In genomic region chrX:153885208-153885787, GRCh38 we compare ENCODE assay signal across 11 cellular contexts. TPM values are rescaled to one million over a fixed set of nuclear protein-coding genes. Genes with fewer than 3 reads are reported as not detected.
DNase-seq lines count a peak whose midpoint lies in the region; ATAC-seq, FAIRE-seq and TF ChIP-seq lines count a peak whose summit lies in the region.
"Had no signal": no experiment of that assay in that cellular context is flagged by ENCODE, and none has a peak within 500 bp of the region (broad histone marks: within the 10 kb centered on the region; RNA-seq: fewer than 3 reads in every experiment).

No MANE protein-coding gene starts in this region.

- H3K36me3 ChIP-seq in HepG2 (replicated peaks in 1 of 2; ENCODE audit: control insufficient read depth in 1 of 2, insufficient read depth in 2 of 2, low read length in 2 of 2) (no peaks in the 10 kb centered on the region), right lobe of liver (no peaks in the 10 kb centered on the region), kidney (ENCODE audit: control insufficient read depth in 1 of 2, insufficient read depth in 2 of 2, low read length in 2 of 2) (no peaks in the 10 kb centered on the region), vagina (no peaks in the 10 kb centered on the region)

- H3K9me3 ChIP-seq in HepG2 (ENCODE audit: low read length) = no peaks in the 10 kb centered on the region
- H3K9me3 ChIP-seq in right lobe of liver = no peaks in the 10 kb centered on the region
- no peaks in the 10 kb centered on the region for H3K9me3 ChIP-seq in kidney (ENCODE audit: control insufficient read depth in 1 of 2, low read length in 2 of 2)
- no peaks in the 10 kb centered on the region for H3K9me3 ChIP-seq in vagina

- H3K27me3 ChIP-seq in HepG2 (ENCODE audit: control insufficient read depth in 1 of 2, insufficient read depth in 2 of 2, low read length in 2 of 2) (peaks cover 0 to 19% of the 10 kb centered on the region in 2 experiments; a peak in 3 of 5 replicates), right lobe of liver (peaks cover 7 to 22% of the 10 kb centered on the region in 2 donors), vagina (peaks cover 6% of the 10 kb centered on the region)

- no peaks in the 10 kb centered on the region for H3K36me3 Mint-ChIP-seq in activated CD4-positive, alpha-beta memory T cell treated with anti-CD3 and anti-CD28 coated beads, Interleukin-2, amount 10 ng/mL, durations not matched to agents 7 days and 5 days (ENCODE audit: low read depth)

- ATAC-seq in HepG2 (no peak), right lobe of liver (no peak), GM19463 (IDR thresholded peaks at IDR 0.05; ENCODE audit: unreplicated experiment) (no peak)

- no peak for TF ChIP-seq EP300 in HepG2 (IDR thresholded peaks at IDR 0.05; ENCODE audit: low read depth in 2 of 2, low read length in 2 of 2)
- no peak for TF ChIP-seq EP300 in HepG2 (CRISPR knock-in tag; IDR thresholded peaks at IDR 0.05; ENCODE audit: borderline replicate concordance)

- intact Hi-C loops in HepG2 (cut with micrococcal nuclease; ENCODE audit: unreplicated experiment) = no loop called here
- intact Hi-C loops in right lobe of liver (cut with DNase I) = no loop called here
- intact Hi-C loops in kidney (cut with DNase I) = no loop called here
- intact Hi-C loops in vagina (cut with DNase I) = no loop called here

- BruUV-seq in HepG2 (replicated peaks; lab: Mats Ljungman, UMichigan) = no TSS peak

- no peak overlapping the region for H3K9ac ChIP-seq in HepG2 (ENCODE audit: insufficient read depth, low read depth, low read length)
- no peak overlapping the region for H3K9ac ChIP-seq in kidney (ENCODE audit: low read length in 2 of 2)
- H3K9ac ChIP-seq: parathyroid adenoma had no signal

- peak overlapping the region in 2 of 3 experiments; percentile 33 to 55; a peak in 3 of 6 replicates for H3K4me3 ChIP-seq in HepG2 (replicated peaks in 1 of 3; ENCODE audit: insufficient read depth in 1 of 3, low read depth in 2 of 3, low read length in 3 of 3)
- no peak overlapping the region for H3K4me3 ChIP-seq in right lobe of liver
- no peak overlapping the region for H3K4me3 ChIP-seq in kidney (ENCODE audit: low read length in 2 of 2)
- H3K4me3 ChIP-seq in vagina = peak overlapping the region; percentile 19 to 21

- H3K27me3 Mint-ChIP-seq in activated CD4-positive, alpha-beta memory T cell treated with anti-CD3 and anti-CD28 coated beads, Interleukin-2, amount 10 ng/mL, durations not matched to agents 7 days and 5 days = peaks cover 31% of the 10 kb centered on the region

- TF ChIP-seq POLR2A in HepG2 (IDR thresholded peaks at IDR 0.05; ENCODE audit: insufficient read depth in 1 of 2, low read depth in 2 of 2, low read length in 2 of 2) = no peak
- no peak for TF ChIP-seq POLR2A in right lobe of liver (IDR thresholded peaks at IDR 0.05)
- TF ChIP-seq POLR2A in vagina (IDR thresholded peaks at IDR 0.05) = no peak

- no peaks in the 10 kb centered on the region for H3K9me3 Mint-ChIP-seq in activated CD4-positive, alpha-beta memory T cell treated with anti-CD3 and anti-CD28 coated beads, Interleukin-2, amount 10 ng/mL, durations not matched to agents 7 days and 5 days

- CTCF ChIA-PET in HepG2 (lab: Yijun Ruan, JAX; ENCODE audit: low intra/inter-chr PET ratio, low total read pairs) = no interaction called here
- CTCF ChIA-PET in activated CD4-positive, alpha-beta memory T cell treated with anti-CD3 and anti-CD28 coated beads, Interleukin-2, amount 10 ng/mL, durations not matched to agents 7 days and 5 days (lab: Charles Lee) = interaction anchor here (1.0 kb wide), 1 partner anchor 62 kb away, joined by 3 read pairs; no protein-coding TSS in a partner anchor

- no peaks in the 10 kb centered on the region for H3K79me2 ChIP-seq in HepG2 (ENCODE audit: insufficient read depth, low read length)
- H3K79me2 ChIP-seq: parathyroid adenoma had no signal

- WGBS in HepG2 (ENCODE audit: low lambda C conversion rate) = 90% methylated on average over 2 of the region's 32 CpGs
- 9% methylated on average over 9 of the region's 32 CpGs for WGBS in right lobe of liver (ENCODE audit: insufficient coverage, low coverage, low lambda C conversion rate, missing lambda C conversion rate)

- H2AFZ ChIP-seq in HepG2 (ENCODE audit: low read length) = no peak overlapping the region
- H2AFZ ChIP-seq: parathyroid adenoma had no signal

- H3K27ac ChIP-seq in HepG2 (ENCODE audit: extremely low read length, insufficient read depth, low read length) (no peak overlapping the region), right lobe of liver (no peak overlapping the region), kidney (ENCODE audit: low read depth in 2 of 2, low read length in 2 of 2) (no peak overlapping the region), vagina (no peak overlapping the region)
- H3K27ac ChIP-seq: parathyroid adenoma had no signal

- TF ChIP-seq RAD21 in HepG2 (CRISPR knock-in tag; IDR thresholded peaks at IDR 0.05) = no peak

- H3K4me1 Mint-ChIP-seq in activated CD4-positive, alpha-beta memory T cell treated with anti-CD3 and anti-CD28 coated beads, Interleukin-2, amount 10 ng/mL, durations not matched to agents 7 days and 5 days = peaks cover 7% of the 10 kb centered on the region

- no peaks in the 10 kb centered on the region for H4K20me1 ChIP-seq in HepG2 (ENCODE audit: insufficient read depth, low read length)

- TF ChIP-seq CTCF in HepG2 (CRISPR knock-in tag; IDR thresholded peaks at IDR 0.05) (no peak), right lobe of liver (IDR thresholded peaks at IDR 0.05) (no peak), kidney (IDR thresholded peaks at IDR 0.05; ENCODE audit: borderline replicate concordance, extremely low read depth, insufficient read depth) (no peak), vagina (IDR thresholded peaks at IDR 0.05) (no peak)

- H3K4me1 ChIP-seq in HepG2 (ENCODE audit: insufficient read depth, low read length) = peaks cover 28% of the 10 kb centered on the region
- no peaks in the 10 kb centered on the region for H3K4me1 ChIP-seq in right lobe of liver
- H3K4me1 ChIP-seq in kidney (ENCODE audit: control insufficient read depth in 1 of 2, insufficient read depth in 1 of 2, low read depth in 1 of 2, low read length in 2 of 2) = peaks cover 0 to 2% of the 10 kb centered on the region in 2 donors
- H3K4me1 ChIP-seq in vagina = peaks cover 4% of the 10 kb centered on the region
- H3K4me1 ChIP-seq: parathyroid adenoma had no signal

- peak overlapping the region; percentile 23 for H3K4me2 ChIP-seq in HepG2 (ENCODE audit: low read depth, low read length)

- FAIRE-seq in HepG2 (lab: Jason Lieb, UNC) = no peak
- FAIRE-seq in kidney (lab: Jason Lieb, UNC) = no peak
- FAIRE-seq: TTC549 had no signal

- peak overlapping the region; percentile 21 for H3K4me3 Mint-ChIP-seq in activated CD4-positive, alpha-beta memory T cell treated with anti-CD3 and anti-CD28 coated beads, Interleukin-2, amount 10 ng/mL, durations not matched to agents 7 days and 5 days

- in situ Hi-C loops in HepG2 (cut with HindIII; ENCODE audit: extremely low pct_ligation_motif_present, low pct_unique_long_range_greater_than_20kb) = no loop called here

- no peak overlapping the region for H3K27ac Mint-ChIP-seq in activated CD4-positive, alpha-beta memory T cell treated with anti-CD3 and anti-CD28 coated beads, Interleukin-2, amount 10 ng/mL, durations not matched to agents 7 days and 5 days

- DNase-seq in HepG2 (ENCODE audit: low spot score) = no peak
- no peak for DNase-seq in right lobe of liver
- no peak for DNase-seq in activated CD4-positive, alpha-beta memory T cell treated with anti-CD3 and anti-CD28 coated beads, Interleukin-2, amount 10 ng/mL, durations not matched to agents 7 days and 5 days
- peak; percentile 67 for DNase-seq in kidney
- no peak for DNase-seq in vagina (ENCODE audit: extremely low spot score in 2 of 2)
- DNase-seq in NCI-H774 (lab: John Stamatoyannopoulos, UW) = no peak
- DNase-seq in NCI-H2107 treated with DMSO at 0.1 percent for 48 hours (lab: John Stamatoyannopoulos, UW; ENCODE audit: unreplicated experiment) = no peak
- DNase-seq: IMR-90 had no signal

- POLR2A ChIA-PET in HepG2 (lab: Yijun Ruan, JAX) = no interaction called here
- POLR2A ChIA-PET in activated CD4-positive, alpha-beta memory T cell treated with anti-CD3 and anti-CD28 coated beads, Interleukin-2, amount 10 ng/mL, durations not matched to agents 7 days and 5 days (lab: Charles Lee) = interaction anchor here (1.5 kb wide), 1 partner anchor 42 kb away, joined by 5 read pairs; no protein-coding TSS in a partner anchor

RNA-seq across cellular contexts. Expression of gene L1CAM, which starts 0.7 kb away (rescaled TPM):
- 1.1 and 1.4 TPM in 2 replicates for total RNA-seq in HepG2 (2016; rRNA removed; fragmentation: Illumina TruSeq; extraction: Trizol)
- total RNA-seq in HepG2 (2016; cell fraction: cytosol; rRNA removed; fragmentation: Illumina TruSeq; extraction: Trizol; ENCODE audit: low read depth) = 0.18 and 0.30 TPM in 2 replicates
- total RNA-seq in HepG2 (2016; cell fraction: insoluble cytoplasmic fraction; rRNA removed; fragmentation: Illumina TruSeq; extraction: Trizol) = 0.74 and 1.1 TPM in 2 replicates
- total RNA-seq in HepG2 (2016; cell fraction: membrane; rRNA removed; fragmentation: Illumina TruSeq; extraction: Trizol) = 0.59 and 0.74 TPM in 2 replicates
- 2.9 and 3.0 TPM in 2 replicates for total RNA-seq in HepG2 (2016; cell fraction: nucleus; rRNA removed; fragmentation: Illumina TruSeq; extraction: Trizol)
- 2.0 and 5.0 TPM in 2 replicates for polyA plus RNA-seq in HepG2 (2011; rRNA removed)
- 2.5 TPM in 2 replicates for polyA plus RNA-seq in HepG2 (2011; cell fraction: cytosol; rRNA removed)
- 15.9 and 17.0 TPM in 2 replicates for polyA plus RNA-seq in HepG2 (2011; cell fraction: nucleus; rRNA removed)
- polyA plus RNA-seq in HepG2 (2012) = 1.8 and 5.5 TPM in 2 replicates
- 0.24 TPM in 2 replicates for polyA plus RNA-seq in HepG2 (2016; cell fraction: cytosol; fragmentation: Illumina TruSeq; extraction: Trizol; ENCODE audit: low read depth)
- 0.83 and 1.4 TPM in 2 replicates for polyA plus RNA-seq in HepG2 (2016; cell fraction: insoluble cytoplasmic fraction; fragmentation: Illumina TruSeq; extraction: Trizol; ENCODE audit: low read depth)
- 0.46 and 0.98 TPM in 2 replicates for polyA plus RNA-seq in HepG2 (2016; cell fraction: membrane; fragmentation: Illumina TruSeq; extraction: Trizol; ENCODE audit: low read depth)
- polyA plus RNA-seq in HepG2 (2016; cell fraction: nucleus; fragmentation: Illumina TruSeq; extraction: Trizol; ENCODE audit: insufficient read depth, low read depth) = 6.9 and 8.1 TPM in 2 replicates
- polyA minus RNA-seq in HepG2 (2011; rRNA and poly(A)+ RNA removed; ENCODE audit: low replicate concordance) = 14.7 and 119 TPM in 2 replicates
- 4.0 and 7.3 TPM in 2 replicates for polyA minus RNA-seq in HepG2 (2011; cell fraction: cytosol; rRNA and poly(A)+ RNA removed)
- 4.6 and 6.8 TPM in 2 replicates for polyA minus RNA-seq in HepG2 (2011; cell fraction: nucleus; rRNA and poly(A)+ RNA removed)
- total RNA-seq in right lobe of liver = under 1 TPM in 4 of 6 experiments, not detected in 2; 0.33 to 0.64 (median 0.47) TPM
- 1 to 10 TPM; 4.2 to 5.2 TPM for total RNA-seq in activated CD4-positive, alpha-beta memory T cell treated with anti-CD3 and anti-CD28 coated beads, Interleukin-2, amount 10 ng/mL, durations not matched to agents 7 days and 5 days
- 71.9 TPM for total RNA-seq in kidney
- polyA plus RNA-seq in kidney (ENCODE audit: insufficient read depth, low read depth, low replicate concordance) = 26.1 TPM
- total RNA-seq in vagina = 9.6 TPM

RNA-seq across cellular contexts. Expression of gene AVPR2, which starts 19.2 kb away (rescaled TPM):
- total RNA-seq in HepG2 (2016; rRNA removed; fragmentation: Illumina TruSeq; extraction: Trizol) (not detected in 2 replicates), right lobe of liver (under 1 TPM in 1 of 6 experiments, not detected in 5; 0.31 TPM), kidney (2.3 TPM), vagina (4.9 TPM)
- not detected in 2 replicates for total RNA-seq in HepG2 (2016; cell fraction: cytosol; rRNA removed; fragmentation: Illumina TruSeq; extraction: Trizol; ENCODE audit: low read depth)
- total RNA-seq in HepG2 (2016; cell fraction: insoluble cytoplasmic fraction; rRNA removed; fragmentation: Illumina TruSeq; extraction: Trizol) = not detected in 2 replicates
- not detected in 2 replicates for total RNA-seq in HepG2 (2016; cell fraction: membrane; rRNA removed; fragmentation: Illumina TruSeq; extraction: Trizol)
- total RNA-seq in HepG2 (2016; cell fraction: nucleus; rRNA removed; fragmentation: Illumina TruSeq; extraction: Trizol) = not detected in 2 replicates
- polyA plus RNA-seq in HepG2 (2011; rRNA removed) (not detected in 2 replicates), kidney (ENCODE audit: insufficient read depth, low read depth, low replicate concordance) (22.1 TPM)
- polyA plus RNA-seq in HepG2 (2011; cell fraction: cytosol; rRNA removed) = not detected in 2 replicates
- polyA plus RNA-seq in HepG2 (2011; cell fraction: nucleus; rRNA removed) = not detected in 2 replicates
- not detected in 2 replicates for polyA plus RNA-seq in HepG2 (2012)
- not detected in 2 replicates for polyA plus RNA-seq in HepG2 (2016; cell fraction: cytosol; fragmentation: Illumina TruSeq; extraction: Trizol; ENCODE audit: low read depth)
- not detected in 2 replicates for polyA plus RNA-seq in HepG2 (2016; cell fraction: insoluble cytoplasmic fraction; fragmentation: Illumina TruSeq; extraction: Trizol; ENCODE audit: low read depth)
- polyA plus RNA-seq in HepG2 (2016; cell fraction: membrane; fragmentation: Illumina TruSeq; extraction: Trizol; ENCODE audit: low read depth) = not detected in 2 replicates
- not detected in 2 replicates for polyA plus RNA-seq in HepG2 (2016; cell fraction: nucleus; fragmentation: Illumina TruSeq; extraction: Trizol; ENCODE audit: insufficient read depth, low read depth)
- polyA minus RNA-seq in HepG2 (2011; rRNA and poly(A)+ RNA removed; ENCODE audit: low replicate concordance) = 0.18 and 0.87 TPM in 2 replicates
- not detected in 2 replicates for polyA minus RNA-seq in HepG2 (2011; cell fraction: cytosol; rRNA and poly(A)+ RNA removed)
- not detected in 2 replicates for polyA minus RNA-seq in HepG2 (2011; cell fraction: nucleus; rRNA and poly(A)+ RNA removed)
- not detected for total RNA-seq in activated CD4-positive, alpha-beta memory T cell treated with anti-CD3 and anti-CD28 coated beads, Interleukin-2, amount 10 ng/mL, durations not matched to agents 7 days and 5 days
- total RNA-seq: IMR-90 had no signal
- polyA plus RNA-seq: IMR-90 had no signal

RNA-seq across cellular contexts. Expression of gene ARHGAP4, which starts 40.8 kb away (rescaled TPM):
- total RNA-seq in HepG2 (2016; rRNA removed; fragmentation: Illumina TruSeq; extraction: Trizol) = 0.64 TPM in 1 of 2 replicates, not detected in the other
- not detected in 2 replicates for total RNA-seq in HepG2 (2016; cell fraction: cytosol; rRNA removed; fragmentation: Illumina TruSeq; extraction: Trizol; ENCODE audit: low read depth)
- 0.22 TPM in 1 of 2 replicates, not detected in the other for total RNA-seq in HepG2 (2016; cell fraction: insoluble cytoplasmic fraction; rRNA removed; fragmentation: Illumina TruSeq; extraction: Trizol)
- total RNA-seq in HepG2 (2016; cell fraction: membrane; rRNA removed; fragmentation: Illumina TruSeq; extraction: Trizol) = 0.28 TPM in 1 of 2 replicates, not detected in the other
- 0.41 TPM in 1 of 2 replicates, not detected in the other for total RNA-seq in HepG2 (2016; cell fraction: nucleus; rRNA removed; fragmentation: Illumina TruSeq; extraction: Trizol)
- 0.57 and 1.1 TPM in 2 replicates for polyA plus RNA-seq in HepG2 (2011; rRNA removed)
- 0.10 and 0.19 TPM in 2 replicates for polyA plus RNA-seq in HepG2 (2011; cell fraction: cytosol; rRNA removed)
- 7.0 and 9.1 TPM in 2 replicates for polyA plus RNA-seq in HepG2 (2011; cell fraction: nucleus; rRNA removed)
- 0.35 and 0.59 TPM in 2 replicates for polyA plus RNA-seq in HepG2 (2012)
- not detected in 2 replicates for polyA plus RNA-seq in HepG2 (2016; cell fraction: cytosol; fragmentation: Illumina TruSeq; extraction: Trizol; ENCODE audit: low read depth)
- polyA plus RNA-seq in HepG2 (2016; cell fraction: insoluble cytoplasmic fraction; fragmentation: Illumina TruSeq; extraction: Trizol; ENCODE audit: low read depth) = not detected in 2 replicates
- not detected in 2 replicates for polyA plus RNA-seq in HepG2 (2016; cell fraction: membrane; fragmentation: Illumina TruSeq; extraction: Trizol; ENCODE audit: low read depth)
- 0.64 and 1.9 TPM in 2 replicates for polyA plus RNA-seq in HepG2 (2016; cell fraction: nucleus; fragmentation: Illumina TruSeq; extraction: Trizol; ENCODE audit: insufficient read depth, low read depth)
- 1.6 and 1.8 TPM in 2 replicates for polyA minus RNA-seq in HepG2 (2011; rRNA and poly(A)+ RNA removed; ENCODE audit: low replicate concordance)
- polyA minus RNA-seq in HepG2 (2011; cell fraction: cytosol; rRNA and poly(A)+ RNA removed) = 1.1 TPM in 1 of 2 replicates, not detected in the other
- 1.2 and 2.8 TPM in 2 replicates for polyA minus RNA-seq in HepG2 (2011; cell fraction: nucleus; rRNA and poly(A)+ RNA removed)
- 10 to 100 TPM in 2 of 6 experiments, 1 to 10 TPM in 4; 5.5 to 11.9 (median 8.7) TPM for total RNA-seq in right lobe of liver
- 100 to 1,000 TPM; 262 to 267 TPM for total RNA-seq in activated CD4-positive, alpha-beta memory T cell treated with anti-CD3 and anti-CD28 coated beads, Interleukin-2, amount 10 ng/mL, durations not matched to agents 7 days and 5 days
- total RNA-seq in kidney = 73.0 TPM
- 38.3 TPM for polyA plus RNA-seq in kidney (ENCODE audit: insufficient read depth, low read depth, low replicate concordance)
- 36.6 TPM for total RNA-seq in vagina

RNA-seq across cellular contexts. Expression of gene NAA10, which starts 49.5 kb away (rescaled TPM):
- 51.1 and 51.7 TPM in 2 replicates for total RNA-seq in HepG2 (2016; rRNA removed; fragmentation: Illumina TruSeq; extraction: Trizol)
- 55.8 and 62.5 TPM in 2 replicates for total RNA-seq in HepG2 (2016; cell fraction: cytosol; rRNA removed; fragmentation: Illumina TruSeq; extraction: Trizol; ENCODE audit: low read depth)
- total RNA-seq in HepG2 (2016; cell fraction: insoluble cytoplasmic fraction; rRNA removed; fragmentation: Illumina TruSeq; extraction: Trizol) = 47.6 and 50.9 TPM in 2 replicates
- total RNA-seq in HepG2 (2016; cell fraction: membrane; rRNA removed; fragmentation: Illumina TruSeq; extraction: Trizol) = 52.1 and 59.2 TPM in 2 replicates
- 27.3 and 30.2 TPM in 2 replicates for total RNA-seq in HepG2 (2016; cell fraction: nucleus; rRNA removed; fragmentation: Illumina TruSeq; extraction: Trizol)
- polyA plus RNA-seq in HepG2 (2011; rRNA removed) = 49.1 and 49.2 TPM in 2 replicates
- polyA plus RNA-seq in HepG2 (2011; cell fraction: cytosol; rRNA removed) = 61.9 and 80.7 TPM in 2 replicates
- polyA plus RNA-seq in HepG2 (2011; cell fraction: nucleus; rRNA removed) = 84.9 and 98.2 TPM in 2 replicates
- polyA plus RNA-seq in HepG2 (2012) = 45.4 and 52.3 TPM in 2 replicates
- 168 and 195 TPM in 2 replicates for polyA plus RNA-seq in HepG2 (2016; cell fraction: cytosol; fragmentation: Illumina TruSeq; extraction: Trizol; ENCODE audit: low read depth)
- 99.2 and 109 TPM in 2 replicates for polyA plus RNA-seq in HepG2 (2016; cell fraction: insoluble cytoplasmic fraction; fragmentation: Illumina TruSeq; extraction: Trizol; ENCODE audit: low read depth)
- 92.8 and 108 TPM in 2 replicates for polyA plus RNA-seq in HepG2 (2016; cell fraction: membrane; fragmentation: Illumina TruSeq; extraction: Trizol; ENCODE audit: low read depth)
- polyA plus RNA-seq in HepG2 (2016; cell fraction: nucleus; fragmentation: Illumina TruSeq; extraction: Trizol; ENCODE audit: insufficient read depth, low read depth) = 92.2 and 97.8 TPM in 2 replicates
- 30.3 and 98.8 TPM in 2 replicates for polyA minus RNA-seq in HepG2 (2011; rRNA and poly(A)+ RNA removed; ENCODE audit: low replicate concordance)
- polyA minus RNA-seq in HepG2 (2011; cell fraction: cytosol; rRNA and poly(A)+ RNA removed) = 14.6 and 17.3 TPM in 2 replicates
- polyA minus RNA-seq in HepG2 (2011; cell fraction: nucleus; rRNA and poly(A)+ RNA removed) = 23.7 and 25.0 TPM in 2 replicates
- total RNA-seq in right lobe of liver = 10 to 100 TPM; 36.1 to 56.2 (median 39.7) TPM
- total RNA-seq in activated CD4-positive, alpha-beta memory T cell treated with anti-CD3 and anti-CD28 coated beads, Interleukin-2, amount 10 ng/mL, durations not matched to agents 7 days and 5 days = 10 to 100 TPM; 63.1 to 63.7 TPM
- 79.3 TPM for total RNA-seq in kidney
- polyA plus RNA-seq in kidney (ENCODE audit: insufficient read depth, low read depth, low replicate concordance) = 120 TPM
- 66.8 TPM for total RNA-seq in vagina

RNA-seq across cellular contexts. Expression of gene PDZD4, which starts 55.0 kb away (rescaled TPM):
- not detected in 2 replicates for total RNA-seq in HepG2 (2016; rRNA removed; fragmentation: Illumina TruSeq; extraction: Trizol)
- total RNA-seq in HepG2 (2016; cell fraction: cytosol; rRNA removed; fragmentation: Illumina TruSeq; extraction: Trizol; ENCODE audit: low read depth) = not detected in 2 replicates
- total RNA-seq in HepG2 (2016; cell fraction: insoluble cytoplasmic fraction; rRNA removed; fragmentation: Illumina TruSeq; extraction: Trizol) = not detected in 2 replicates
- total RNA-seq in HepG2 (2016; cell fraction: membrane; rRNA removed; fragmentation: Illumina TruSeq; extraction: Trizol) = not detected in 2 replicates
- not detected in 2 replicates for total RNA-seq in HepG2 (2016; cell fraction: nucleus; rRNA removed; fragmentation: Illumina TruSeq; extraction: Trizol)
- polyA plus RNA-seq in HepG2 (2011; rRNA removed) = 0.03 TPM in 1 of 2 replicates, not detected in the other
- polyA plus RNA-seq in HepG2 (2011; cell fraction: cytosol; rRNA removed) = 0.08 TPM in 1 of 2 replicates, not detected in the other
- 0.21 and 0.28 TPM in 2 replicates for polyA plus RNA-seq in HepG2 (2011; cell fraction: nucleus; rRNA removed)
- polyA plus RNA-seq in HepG2 (2012) = 0.04 TPM in 1 of 2 replicates, not detected in the other
- not detected in 2 replicates for polyA plus RNA-seq in HepG2 (2016; cell fraction: cytosol; fragmentation: Illumina TruSeq; extraction: Trizol; ENCODE audit: low read depth)
- polyA plus RNA-seq in HepG2 (2016; cell fraction: insoluble cytoplasmic fraction; fragmentation: Illumina TruSeq; extraction: Trizol; ENCODE audit: low read depth) = not detected in 2 replicates
- not detected in 2 replicates for polyA plus RNA-seq in HepG2 (2016; cell fraction: membrane; fragmentation: Illumina TruSeq; extraction: Trizol; ENCODE audit: low read depth)
- not detected in 2 replicates for polyA plus RNA-seq in HepG2 (2016; cell fraction: nucleus; fragmentation: Illumina TruSeq; extraction: Trizol; ENCODE audit: insufficient read depth, low read depth)
- not detected in 2 replicates for polyA minus RNA-seq in HepG2 (2011; rRNA and poly(A)+ RNA removed; ENCODE audit: low replicate concordance)
- polyA minus RNA-seq in HepG2 (2011; cell fraction: cytosol; rRNA and poly(A)+ RNA removed) = not detected in 2 replicates
- not detected in 2 replicates for polyA minus RNA-seq in HepG2 (2011; cell fraction: nucleus; rRNA and poly(A)+ RNA removed)
- total RNA-seq in right lobe of liver = 1 to 10 TPM in 5 of 6 experiments, under 1 TPM in 1; 0.61 to 2.3 (median 1.5) TPM
- 1 to 10 TPM in 1 of 2 experiments, under 1 TPM in 1; 0.88 to 1.1 TPM for total RNA-seq in activated CD4-positive, alpha-beta memory T cell treated with anti-CD3 and anti-CD28 coated beads, Interleukin-2, amount 10 ng/mL, durations not matched to agents 7 days and 5 days
- 7.0 TPM for total RNA-seq in kidney
- 4.7 TPM for polyA plus RNA-seq in kidney (ENCODE audit: insufficient read depth, low read depth, low replicate concordance)
- 10.3 TPM for total RNA-seq in vagina

Comparison
In these comparisons a context has a peak if more than half of its experiments do, and no peak if none do; other contexts are left out.
1. H3K4me3 ChIP-seq: peak in HepG2 (2 of 3) and vagina (2 of 2); none in right lobe of liver (0 of 3) and kidney (0 of 2).